In the genomic region with DNA sequence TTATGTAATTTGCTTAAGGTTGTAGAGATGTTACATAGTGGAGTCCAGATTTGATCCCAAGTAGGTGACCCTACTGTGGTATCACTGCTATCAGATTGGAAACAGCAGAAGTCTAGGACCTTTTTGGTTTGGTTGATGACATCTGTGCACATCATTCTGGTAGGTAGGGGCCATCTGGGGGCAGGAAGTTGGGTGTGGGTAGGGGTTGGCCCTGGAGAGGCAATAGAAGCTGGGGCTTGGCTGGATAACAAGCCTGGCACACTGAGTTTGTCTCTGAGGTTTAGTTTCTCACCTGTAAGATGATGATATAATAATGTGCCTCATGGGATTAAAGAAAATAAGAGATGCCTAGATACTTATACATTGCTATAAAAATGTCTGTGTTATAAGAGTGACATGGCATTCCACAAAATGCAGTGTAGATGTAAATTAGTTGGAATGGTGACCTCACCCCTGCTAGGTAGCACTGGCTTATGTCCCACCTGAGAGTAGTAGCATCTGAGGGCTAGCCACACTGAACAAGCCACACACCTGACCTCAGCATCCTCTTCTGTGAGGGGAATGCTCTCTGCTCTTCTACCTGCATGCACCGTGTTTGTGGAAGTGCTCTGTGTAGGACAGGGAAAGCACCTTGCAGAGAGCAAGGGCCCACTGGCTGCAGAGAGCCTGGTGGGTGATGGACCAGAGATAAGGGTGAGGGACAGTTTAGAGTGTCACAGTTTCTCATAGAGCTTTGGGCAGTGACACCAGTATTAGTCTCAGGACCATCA, we compare ENCODE assay signal across 11 cellular contexts. TPM values are rescaled to one million over a fixed set of nuclear protein-coding genes. Genes with fewer than 3 reads are reported as not detected.
A peak's percentile ranks its signal among the peaks of the same experiment; 100 is the strongest.
DNase-seq lines count a peak whose midpoint lies in the region; ATAC-seq and TF ChIP-seq lines count a peak whose summit lies in the region.
"Had no signal": no experiment of that assay in that cellular context is flagged by ENCODE, and none has a peak within 500 bp of the region (broad histone marks: within the 10 kb centered on the region; RNA-seq: fewer than 3 reads in every experiment).

No MANE protein-coding gene starts in this region.

- H3K27ac ChIP-seq in caudate nucleus (ENCODE audit: low read depth, low read length): no peak overlapping the region

- peak overlapping the region; percentile 4 to 31 for H3K4me3 Mint-ChIP-seq in CD14-positive monocyte
- H3K4me3 Mint-ChIP-seq in naive thymus-derived CD8-positive, alpha-beta T cell: peak overlapping the region in 9 of 10 donors; percentile 15 to 65 (median 31)

- intact Hi-C loops in CD14-positive monocyte (cut with micrococcal nuclease): loop anchor here (5.0 to 10.0 kb wide), 3 partner anchors 35 to 48 kb away; partner anchors contain the start of gene PTPRJ (in 2 of the 2)

- TF ChIP-seq CTCF in CD14-positive monocyte (IDR thresholded peaks at IDR 0.05): no peak

- peaks cover 8 to 17% of the 10 kb centered on the region in 2 donors for H3K36me3 Mint-ChIP-seq in CD14-positive monocyte
- H3K36me3 Mint-ChIP-seq in naive thymus-derived CD8-positive, alpha-beta T cell: no peaks in the 10 kb centered on the region

- peaks cover 97% of the 10 kb centered on the region for H3K4me1 Mint-ChIP-seq in CD14-positive monocyte
- peaks cover 32 to 93% (median 69%) of the 10 kb centered on the region in 4 donors for H3K4me1 Mint-ChIP-seq in naive thymus-derived CD8-positive, alpha-beta T cell

- POLR2A ChIA-PET in naive thymus-derived CD8-positive, alpha-beta T cell (lab: Charles Lee): interaction anchor here (1.1 to 4.3 kb wide), 7 partner anchors 9 to 39 kb away, joined by 3 to 22 read pairs (median 4); no protein-coding TSS in a partner anchor

- H3K27ac Mint-ChIP-seq in CD14-positive monocyte: peak overlapping the region; percentile 81 to 99 (median 93)
- H3K27ac Mint-ChIP-seq in naive thymus-derived CD8-positive, alpha-beta T cell: peak overlapping the region; percentile 57 to 92 (median 88)

- no peaks in the 10 kb centered on the region for H3K9me3 Mint-ChIP-seq in CD14-positive monocyte
- no peaks in the 10 kb centered on the region for H3K9me3 Mint-ChIP-seq in naive thymus-derived CD8-positive, alpha-beta T cell

- H3K27me3 Mint-ChIP-seq in CD14-positive monocyte (ENCODE audit: low read depth in 3 of 3): no peaks in the 10 kb centered on the region
- no peaks in the 10 kb centered on the region for H3K27me3 Mint-ChIP-seq in naive thymus-derived CD8-positive, alpha-beta T cell

- peak; percentile 54 to 85 for ATAC-seq in naive thymus-derived CD8-positive, alpha-beta T cell
- ATAC-seq: left lung had no signal

- DNase-seq in CD14-positive monocyte (ENCODE audit: low spot score): no peak
- DNase-seq in NCI-H526 treated with DMSO at 0.1 percent for 48 hours (lab: John Stamatoyannopoulos, UW): peak; percentile 57
- peak; percentile 45 for DNase-seq in activated effector memory CD4-positive, alpha-beta T cell treated with Interleukin-2 at 50 U/mL for 16 hours
- peak in 5 of 10 donors; percentile 31 to 60 (median 47) for DNase-seq in naive thymus-derived CD8-positive, alpha-beta T cell
- DNase-seq in SIG-M5 treated with dmso at 0.1 percent for 504 hours (lab: John Stamatoyannopoulos, UW; ENCODE audit: unreplicated experiment): no peak
- no peak for DNase-seq in NCI-H446 (lab: John Stamatoyannopoulos, UW)
- no peak for DNase-seq in COR-L47 (lab: John Stamatoyannopoulos, UW)
- no peak for DNase-seq in caudate nucleus (lab: John Stamatoyannopoulos, UW)
- DNase-seq: foreskin melanocyte, left lung, SHP77 had no signal

RNA-seq across cellular contexts. Expression of gene PTPRJ, which starts 36.9 kb away (rescaled TPM):
- polyA plus RNA-seq in CD14-positive monocyte: 10 to 100 TPM in 1 of 2 donors, 1 to 10 TPM in 1; 10.0 to 14.6 TPM
- total RNA-seq in naive thymus-derived CD8-positive, alpha-beta T cell: 10 to 100 TPM; 21.7 to 23.7 TPM
- 10 to 100 TPM in 1 of 3 donors, 1 to 10 TPM in 2; 4.3 to 10.2 (median 5.3) TPM for polyA plus RNA-seq in naive thymus-derived CD8-positive, alpha-beta T cell

Comparison
In these comparisons a context has a peak if more than half of its experiments do, and no peak if none do; other contexts are left out.
1. DNase-seq: peak in NCI-H526 treated with DMSO at 0.1 percent for 48 hours (single experiment) and activated effector memory CD4-positive, alpha-beta T cell treated with Interleukin-2 at 50 U/mL for 16 hours (single experiment); none in CD14-positive monocyte (single experiment), SIG-M5 treated with dmso at 0.1 percent for 504 hours (single experiment), NCI-H446 (0 of 2), COR-L47 (single experiment) and caudate nucleus (0 of 61).